Comparison of ENCODE assay signal across 30 cellular contexts in the genomic region with DNA sequence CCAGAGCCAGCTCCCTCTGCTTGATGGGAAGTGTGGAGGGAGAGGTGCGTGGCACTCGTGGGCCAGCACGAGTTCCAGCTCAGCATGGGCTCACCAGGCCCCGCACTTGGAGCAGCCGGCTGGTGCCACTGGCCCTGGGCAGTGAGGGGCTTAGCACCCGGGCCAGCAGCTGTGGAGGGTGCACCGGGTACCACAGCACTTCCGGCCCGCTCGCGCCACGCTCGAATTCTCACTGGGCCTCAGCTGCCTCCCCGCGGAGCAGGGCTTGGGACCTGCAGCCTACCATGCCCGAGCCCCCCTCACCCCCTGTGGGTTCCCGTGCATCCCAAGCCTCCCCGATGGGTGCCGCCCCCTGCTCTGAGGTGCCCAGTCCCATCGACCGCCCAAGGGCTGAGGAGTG.
"Had no signal": no experiment of that assay in that cellular context is flagged by ENCODE, and none has a peak within 500 bp of the region (broad histone marks: within the 10 kb centered on the region; RNA-seq: fewer than 3 reads in every experiment).

No MANE protein-coding gene starts in this region.

- H3K27me3 ChIP-seq: brain microvascular endothelial cell, colonic mucosa, dorsolateral prefrontal cortex, foreskin keratinocyte, gastrocnemius medialis had no signal

- H3K9me3 ChIP-seq: colonic mucosa, gastrocnemius medialis had no signal

- H3K4me1 ChIP-seq: colonic mucosa, foreskin keratinocyte, gastrocnemius medialis had no signal

- H3K27ac ChIP-seq: brain microvascular endothelial cell, colonic mucosa, dorsolateral prefrontal cortex, foreskin keratinocyte, gastrocnemius medialis, WERI-Rb-1 had no signal

- ATAC-seq: activated CD4-positive, CD25-positive, alpha-beta regulatory T cell treated with anti-CD3 and anti-CD28 coated beads, Interleukin-2, amount 50 U/mL, for 24 hours; activated CD8-positive, alpha-beta T cell treated with anti-CD3 and anti-CD28 coated beads for 36 hours; activated T-cell treated with anti-CD3 and anti-CD28 coated beads, Interleukin-2, amount 50 U/mL, for 4 hours; activated T-helper 17 cell treated with anti-CD3 and anti-CD28 coated beads, Interleukin-2, amount 50 U/mL, for 72 hours; esophagus mucosa; foreskin keratinocyte; gastrocnemius medialis; T-helper 17 cell had no signal

- H3K36me3 ChIP-seq: brain microvascular endothelial cell, colonic mucosa, gastrocnemius medialis had no signal

- FAIRE-seq: astrocyte, bronchial epithelial cell had no signal

- H3K4me3 ChIP-seq: colonic mucosa, dorsolateral prefrontal cortex, gastrocnemius medialis had no signal

- DNase-seq: activated B cell treated with CpG ODN at 0.5 μM for 24 hours; activated CD4-positive, alpha-beta T cell treated with anti-CD3 and anti-CD28 coated beads for 48 hours; activated CD4-positive, alpha-beta T cell treated with anti-CD3 and anti-CD28 coated beads, Interleukin-2, amount 50 U/mL, for 1 hour; activated CD4-positive, alpha-beta T cell treated with anti-CD3 and anti-CD28 coated beads, Interleukin-2, amount 50 U/mL, for 48 hours; activated CD8-positive, alpha-beta memory T cell treated with anti-CD3 and anti-CD28 coated beads for 24 hours; activated CD8-positive, alpha-beta T cell treated with anti-CD3 and anti-CD28 coated beads for 36 hours; activated effector memory CD4-positive, alpha-beta T cell treated with Interleukin-2 at 50 U/mL for 16 hours; activated gamma-delta T cell treated with Interleukin-2 at 50 U/mL for 16 hours; activated naive CD4-positive, alpha-beta T cell treated with anti-CD3 and anti-CD28 coated beads, Interleukin-2, amount 50 U/mL, for 16 hours; activated naive CD4-positive, alpha-beta T cell treated with Interleukin-2 at 50 U/mL for 16 hours; activated T-cell treated with anti-CD3 and anti-CD28 coated beads, Interleukin-2, amount 50 U/mL, for 4 hours; amniotic stem cell; anterior cingulate cortex; brain microvascular endothelial cell; caudate nucleus; colonic mucosa; dorsolateral prefrontal cortex; effector memory CD4-positive, alpha-beta T cell; endodermal cell; foreskin keratinocyte; gastrocnemius medialis; T-helper 1 cell; T-helper 17 cell; T1000; WERI-Rb-1 had no signal
